10 cellular contexts compared by ENCODE assay signal in genomic region chr15:63605816-63606215, GRCh38.
DNase-seq lines count a peak whose midpoint lies in the region; ATAC-seq lines count a peak whose summit lies in the region.
"Had no signal": no experiment of that assay in that cellular context is flagged by ENCODE, and none has a peak within 500 bp of the region (broad histone marks: within the 10 kb centered on the region; RNA-seq: fewer than 3 reads in every experiment).

No MANE protein-coding gene starts in this region.

- H3K9me3 Mint-ChIP-seq in dendritic cell treated with granulocyte-macrophage colony-stimulating factor and Interleukin-4, amounts not matched to agents 40 ng/mL and 50 ng/mL, for 4 days: no peaks in the 10 kb centered on the region
- no peaks in the 10 kb centered on the region for H3K9me3 Mint-ChIP-seq in stimulated activated effector memory CD8-positive, alpha-beta T cell treated with anti-CD3 and anti-CD28 coated beads, Interleukin-12 subunit alpha, Interleukin-12 subunit beta, amount 100 ng/mL, for 72 hours

- no peaks in the 10 kb centered on the region for H3K27me3 Mint-ChIP-seq in dendritic cell treated with granulocyte-macrophage colony-stimulating factor and Interleukin-4, amounts not matched to agents 40 ng/mL and 50 ng/mL, for 4 days

- H3K27ac Mint-ChIP-seq in dendritic cell treated with granulocyte-macrophage colony-stimulating factor and Interleukin-4, amounts not matched to agents 40 ng/mL and 50 ng/mL, for 4 days: peak overlapping the region; percentile 14
- H3K27ac Mint-ChIP-seq in stimulated activated effector memory CD8-positive, alpha-beta T cell treated with anti-CD3 and anti-CD28 coated beads, Interleukin-12 subunit alpha, Interleukin-12 subunit beta, amount 100 ng/mL, for 72 hours: peak overlapping the region; percentile 91

- peak; percentile 41 for ATAC-seq in HG03442 (IDR thresholded peaks at IDR 0.05; ENCODE audit: unreplicated experiment)
- ATAC-seq in stimulated activated effector memory CD8-positive, alpha-beta T cell treated with anti-CD3 and anti-CD28 coated beads, Interleukin-12 subunit alpha, Interleukin-12 subunit beta, amount 100 ng/mL, for 72 hours: peak; percentile 82
- no peak for ATAC-seq in GM21528 (IDR thresholded peaks at IDR 0.05; ENCODE audit: low FRiP score, unreplicated experiment)
- no peak for ATAC-seq in HG03469 (IDR thresholded peaks at IDR 0.05; ENCODE audit: unreplicated experiment)
- ATAC-seq: psoas muscle had no signal

- no peak overlapping the region for H3K4me3 Mint-ChIP-seq in dendritic cell treated with granulocyte-macrophage colony-stimulating factor and Interleukin-4, amounts not matched to agents 40 ng/mL and 50 ng/mL, for 4 days
- peak overlapping the region; percentile 32 for H3K4me3 Mint-ChIP-seq in stimulated activated effector memory CD8-positive, alpha-beta T cell treated with anti-CD3 and anti-CD28 coated beads, Interleukin-12 subunit alpha, Interleukin-12 subunit beta, amount 100 ng/mL, for 72 hours

- peak; percentile 47 for DNase-seq in activated CD4-positive, alpha-beta T cell treated with anti-CD3 and anti-CD28 coated beads, Interleukin-2, amount 50 U/mL, for 4 hours
- DNase-seq in stimulated activated effector memory CD8-positive, alpha-beta T cell treated with anti-CD3 and anti-CD28 coated beads, Interleukin-12 subunit alpha, Interleukin-12 subunit beta, amount 100 ng/mL, for 72 hours (ENCODE audit: low spot score in 2 of 2): peak in 1 of 2 donors; percentile 74
- no peak for DNase-seq in NCI-H82 (lab: John Stamatoyannopoulos, UW)
- no peak for DNase-seq in SIG-M5 (lab: John Stamatoyannopoulos, UW)
- DNase-seq: IMR-90, psoas muscle had no signal

- peaks cover 47% of the 10 kb centered on the region for H3K4me1 Mint-ChIP-seq in dendritic cell treated with granulocyte-macrophage colony-stimulating factor and Interleukin-4, amounts not matched to agents 40 ng/mL and 50 ng/mL, for 4 days (ENCODE audit: low read depth)
- H3K4me1 Mint-ChIP-seq in stimulated activated effector memory CD8-positive, alpha-beta T cell treated with anti-CD3 and anti-CD28 coated beads, Interleukin-12 subunit alpha, Interleukin-12 subunit beta, amount 100 ng/mL, for 72 hours: peaks cover 50% of the 10 kb centered on the region

- intact Hi-C loops in dendritic cell treated with granulocyte-macrophage colony-stimulating factor and Interleukin-4, amounts not matched to agents 40 ng/mL and 50 ng/mL, for 4 days (cut with micrococcal nuclease): no loop called here

- peaks cover 64% of the 10 kb centered on the region for H3K36me3 Mint-ChIP-seq in dendritic cell treated with granulocyte-macrophage colony-stimulating factor and Interleukin-4, amounts not matched to agents 40 ng/mL and 50 ng/mL, for 4 days (ENCODE audit: low read depth)
- peaks cover 47% of the 10 kb centered on the region for H3K36me3 Mint-ChIP-seq in stimulated activated effector memory CD8-positive, alpha-beta T cell treated with anti-CD3 and anti-CD28 coated beads, Interleukin-12 subunit alpha, Interleukin-12 subunit beta, amount 100 ng/mL, for 72 hours

Comparison
In these comparisons a context has a peak if more than half of its experiments do, and no peak if none do; other contexts are left out.
1. ATAC-seq: peak in HG03442 (single experiment) and stimulated activated effector memory CD8-positive, alpha-beta T cell treated with anti-CD3 and anti-CD28 coated beads, Interleukin-12 subunit alpha, Interleukin-12 subunit beta, amount 100 ng/mL, for 72 hours (single experiment); none in GM21528 (single experiment) and HG03469 (single experiment).
2. DNase-seq: peak in activated CD4-positive, alpha-beta T cell treated with anti-CD3 and anti-CD28 coated beads, Interleukin-2, amount 50 U/mL, for 4 hours (2 of 2); none in NCI-H82 (single experiment) and SIG-M5 (single experiment).